ENCODE assay signal across 19 cellular contexts in genomic region chr2:33931164-33931563, GRCh38.
"Had no signal": no experiment of that assay in that cellular context is flagged by ENCODE, and none has a peak within 500 bp of the region (broad histone marks: within the 10 kb centered on the region; RNA-seq: fewer than 3 reads in every experiment).

No MANE protein-coding gene starts in this region.

- H3K4me3 ChIP-seq: SJCRH30 had no signal

- H3K27me3 ChIP-seq: SJCRH30 had no signal

- H3K36me3 ChIP-seq: SJCRH30 had no signal

- H3K27ac ChIP-seq: SJCRH30 had no signal

- H3K9me3 ChIP-seq: SJCRH30 had no signal

- DNase-seq: KBM-7, MV-4-11, NCI-H1048, NCI-H1105, NCI-H1417, NCI-H1436 treated with DMSO at 0.1 percent for 48 hours, NCI-H1694, NCI-H187 treated with DMSO at 0.1 percent for 48 hours, NCI-H2029 treated with DMSO at 0.1 percent for 48 hours, NCI-H2171 treated with DMSO at 0.1 percent for 48 hours, NCI-H345, NCI-H524, NCI-H526 treated with DMSO at 0.1 percent for 48 hours, NCI-H748 treated with DMSO at 0.1 percent for 48 hours, PC-3, SHP77 treated with DMSO at 0.1 percent for 48 hours, SJCRH30 had no signal

- ATAC-seq: Panc1, PC-3, Right ventricle myocardium inferior had no signal

- H3K4me1 ChIP-seq: SJCRH30 had no signal
